In genomic region chr1:169390303-169390702, GRCh38 we compare ENCODE assay signal across 14 cellular contexts.
DNase-seq lines count a peak whose midpoint lies in the region; ATAC-seq and TF ChIP-seq lines count a peak whose summit lies in the region.
"Had no signal": no experiment of that assay in that cellular context is flagged by ENCODE, and none has a peak within 500 bp of the region (broad histone marks: within the 10 kb centered on the region; RNA-seq: fewer than 3 reads in every experiment).

No MANE protein-coding gene starts in this region.

- POLR2A ChIA-PET in GM10248 (lab: Yijun Ruan, JAX), result no interaction called here

- TF ChIP-seq CTCF in GM10248 (IDR thresholded peaks at IDR 0.05; ENCODE audit: control extremely low read depth, extremely low read depth, low read depth, missing control alignments), result no peak

- CTCF ChIA-PET in GM10248 (lab: Yijun Ruan, JAX), result no interaction called here

- peak; percentile 13 for DNase-seq in GM10248 (ENCODE audit: extremely low spot score)
- no peak for DNase-seq in SHP77 (lab: John Stamatoyannopoulos, UW)
- DNase-seq in stimulated activated CD4-positive, alpha-beta T cell treated with anti-CD3 and anti-CD28 coated beads, Interleukin-12 subunit alpha, Interleukin-12 subunit beta, amount 100 ng/mL, for 4 hours, result no peak
- no peak for DNase-seq in T-helper 9 cell
- no peak for DNase-seq in GM03348 (ENCODE audit: low spot score)
- DNase-seq: activated CD4-positive, alpha-beta T cell treated with anti-CD3 and anti-CD28 coated beads for 1 hour; amniotic stem cell; EL; gastrocnemius medialis; MV-4-11; NCI-H748 treated with DMSO at 0.1 percent for 48 hours had no signal

- ATAC-seq in GM18909 (IDR thresholded peaks at IDR 0.05; ENCODE audit: poor library complexity, unreplicated experiment) (peak; percentile 47), HG02623 (IDR thresholded peaks at IDR 0.05; ENCODE audit: unreplicated experiment) (peak; percentile 89), HG03457 (IDR thresholded peaks at IDR 0.05; ENCODE audit: unreplicated experiment) (peak; percentile 80)
- ATAC-seq: gastrocnemius medialis had no signal
